11 cellular contexts compared by ENCODE assay signal in the genomic region with DNA sequence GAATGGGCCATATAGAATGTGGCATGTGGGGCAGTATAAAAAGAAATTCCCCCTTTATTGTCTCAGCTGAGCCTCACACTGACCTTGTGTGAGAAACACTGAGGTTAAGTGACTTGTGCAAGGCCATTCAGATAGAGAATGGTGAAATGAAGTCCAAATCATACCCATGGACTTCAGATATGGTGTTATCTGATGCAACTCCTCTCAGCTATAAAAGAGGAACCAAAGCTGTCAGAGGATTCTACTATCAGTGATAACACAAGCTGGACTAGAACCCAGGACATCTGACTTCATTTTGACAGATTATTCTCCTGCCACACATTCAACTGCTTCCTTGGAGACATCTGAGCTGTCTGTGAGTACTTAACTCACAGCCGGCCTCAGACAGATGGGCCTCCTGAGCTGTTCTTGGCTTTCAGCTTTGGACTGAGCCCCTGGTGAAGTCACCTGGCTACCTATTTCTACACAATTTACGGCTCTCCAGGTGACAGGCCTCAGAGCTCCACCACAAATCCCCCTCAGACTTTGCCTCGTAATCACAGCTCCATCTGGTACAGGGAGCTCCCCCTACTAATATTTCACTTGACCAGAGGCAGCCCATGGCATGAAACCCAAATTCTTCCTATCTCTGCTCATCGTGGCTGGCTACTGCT.
"Had no signal": no experiment of that assay in that cellular context is flagged by ENCODE, and none has a peak within 500 bp of the region (broad histone marks: within the 10 kb centered on the region; RNA-seq: fewer than 3 reads in every experiment).

No MANE protein-coding gene starts in this region.

- DNase-seq: activated CD4-positive, alpha-beta T cell treated with anti-CD3 and anti-CD28 coated beads, Interleukin-2, amount 50 U/mL, for 1 hour; activated naive CD4-positive, alpha-beta T cell treated with anti-CD3 and anti-CD28 coated beads for 36 hours; mammary epithelial cell; ovary; spleen had no signal

- H3K4me3 Mint-ChIP-seq: activated naive CD4-positive, alpha-beta T cell treated with anti-CD3 and anti-CD28 coated beads for 36 hours; activated T-helper 17 cell treated with anti-CD3 and anti-CD28 coated beads, Interleukin-2, amount 50 U/mL, for 72 hours; stimulated activated naive CD8-positive, alpha-beta T cell treated with anti-CD3 and anti-CD28 coated beads, Interleukin-15, Interleukin-2, amounts not matched to agents 100 ng/mL and 50 ng/mL, for 24 hours; type B pancreatic cell had no signal

- H3K36me3 ChIP-seq: ovary, sigmoid colon, spleen had no signal

- ATAC-seq: activated CD4-positive, CD25-positive, alpha-beta regulatory T cell treated with anti-CD3 and anti-CD28 coated beads, Interleukin-2, amount 50 U/mL, for 24 hours; activated T-helper 17 cell treated with anti-CD3 and anti-CD28 coated beads, Interleukin-2, amount 50 U/mL, for 72 hours; left lobe of liver had no signal

- H3K9me3 Mint-ChIP-seq: activated naive CD4-positive, alpha-beta T cell treated with anti-CD3 and anti-CD28 coated beads for 36 hours; activated T-helper 17 cell treated with anti-CD3 and anti-CD28 coated beads, Interleukin-2, amount 50 U/mL, for 72 hours; stimulated activated naive CD8-positive, alpha-beta T cell treated with anti-CD3 and anti-CD28 coated beads, Interleukin-15, Interleukin-2, amounts not matched to agents 100 ng/mL and 50 ng/mL, for 24 hours; type B pancreatic cell had no signal

- H3K27me3 ChIP-seq: ovary, sigmoid colon, spleen had no signal

- H3K4me1 Mint-ChIP-seq: activated T-helper 17 cell treated with anti-CD3 and anti-CD28 coated beads, Interleukin-2, amount 50 U/mL, for 72 hours had no signal

- H3K4me1 ChIP-seq: spleen had no signal

- H3K9me3 ChIP-seq: ovary, sigmoid colon, spleen had no signal

- H3K27me3 Mint-ChIP-seq: activated T-helper 17 cell treated with anti-CD3 and anti-CD28 coated beads, Interleukin-2, amount 50 U/mL, for 72 hours; stimulated activated naive CD8-positive, alpha-beta T cell treated with anti-CD3 and anti-CD28 coated beads, Interleukin-15, Interleukin-2, amounts not matched to agents 100 ng/mL and 50 ng/mL, for 24 hours; type B pancreatic cell had no signal

- H3K27ac ChIP-seq: ovary, sigmoid colon, spleen had no signal

- H3K4me3 ChIP-seq: ovary, sigmoid colon, spleen had no signal

- H3K27ac Mint-ChIP-seq: activated naive CD4-positive, alpha-beta T cell treated with anti-CD3 and anti-CD28 coated beads for 36 hours; activated T-helper 17 cell treated with anti-CD3 and anti-CD28 coated beads, Interleukin-2, amount 50 U/mL, for 72 hours; stimulated activated naive CD8-positive, alpha-beta T cell treated with anti-CD3 and anti-CD28 coated beads, Interleukin-15, Interleukin-2, amounts not matched to agents 100 ng/mL and 50 ng/mL, for 24 hours had no signal
